In the genomic region with DNA sequence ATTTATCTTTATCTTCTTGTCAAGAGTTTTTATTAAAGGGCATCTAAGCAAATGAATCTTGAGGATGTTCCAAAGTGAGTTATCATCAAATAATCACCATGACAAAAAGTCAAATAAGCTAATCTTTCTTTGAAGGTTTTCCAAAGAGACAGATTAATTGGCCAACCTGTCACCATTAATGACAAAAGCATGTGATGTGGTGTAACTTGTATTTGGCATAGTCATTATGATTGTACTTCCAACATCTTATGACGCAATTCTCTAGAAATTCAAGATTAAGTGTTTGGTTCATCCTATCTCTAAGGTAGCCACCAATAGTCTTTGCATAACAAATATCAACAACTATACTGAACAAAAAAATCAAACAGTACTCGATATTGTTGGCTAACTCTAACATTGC, we compare ENCODE assay signal across 21 cellular contexts. TPM values are rescaled to one million over a fixed set of nuclear protein-coding genes. Genes with fewer than 3 reads are reported as not detected.
A peak's percentile ranks its signal among the peaks of the same experiment; 100 is the strongest.
DNase-seq lines count a peak whose midpoint lies in the region; ATAC-seq and TF ChIP-seq lines count a peak whose summit lies in the region.
"Had no signal": no experiment of that assay in that cellular context is flagged by ENCODE, and none has a peak within 500 bp of the region (broad histone marks: within the 10 kb centered on the region; RNA-seq: fewer than 3 reads in every experiment).

No MANE protein-coding gene starts in this region.

- no peaks in the 10 kb centered on the region for H4K20me1 ChIP-seq in PC-9 (ENCODE audit: insufficient read depth)
- H4K20me1 ChIP-seq in fibroblast of lung (ENCODE audit: control insufficient read depth, extremely low read depth, insufficient read depth, low read length): no peaks in the 10 kb centered on the region

- peaks cover 51% of the 10 kb centered on the region for H3K79me2 ChIP-seq in PC-9 (ENCODE audit: low read depth)
- H3K79me2 ChIP-seq in fibroblast of lung (ENCODE audit: control insufficient read depth, insufficient read depth, low read length): peaks cover 67% of the 10 kb centered on the region

- H3K9ac ChIP-seq in fibroblast of lung (ENCODE audit: insufficient read depth, low read length): no peak overlapping the region

- H3K9me2 ChIP-seq in PC-9 (ENCODE audit: insufficient read depth): no peaks in the 10 kb centered on the region

- no peaks in the 10 kb centered on the region for H3K9me3 Mint-ChIP-seq in activated T-cell treated with anti-CD3 and anti-CD28 coated beads, Interleukin-2, amount 50 U/mL, for 72 hours
- H3K9me3 Mint-ChIP-seq in stimulated activated effector memory CD8-positive, alpha-beta T cell treated with anti-CD3 and anti-CD28 coated beads, Interleukin-12 subunit alpha, Interleukin-12 subunit beta, amount 100 ng/mL, for 72 hours: no peaks in the 10 kb centered on the region
- H3K9me3 Mint-ChIP-seq: CD4-positive, alpha-beta memory T cell; dendritic cell treated with granulocyte-macrophage colony-stimulating factor and Interleukin-4, amounts not matched to agents 40 ng/mL and 50 ng/mL, for 4 days; immature natural killer cell; naive B cell had no signal

- H3K27me3 ChIP-seq in PC-9 (ENCODE audit: insufficient read depth, low read depth) (no peaks in the 10 kb centered on the region), fibroblast of lung (ENCODE audit: control insufficient read depth, insufficient read depth, low read length) (no peaks in the 10 kb centered on the region)
- H3K27me3 ChIP-seq: heart left ventricle had no signal

- H3K36me3 ChIP-seq in PC-9 (ENCODE audit: low read depth): no peaks in the 10 kb centered on the region
- H3K36me3 ChIP-seq in fibroblast of lung (ENCODE audit: control insufficient read depth, insufficient read depth, low read length): no peaks in the 10 kb centered on the region
- H3K36me3 ChIP-seq: heart left ventricle had no signal

- DNase-seq in activated T-cell treated with anti-CD3 and anti-CD28 coated beads, Interleukin-2, amount 50 U/mL, for 72 hours: no peak
- DNase-seq in activated T-cell treated with anti-CD3 and anti-CD28 coated beads for 4 hours (no peak), PC-9 (no peak), fibroblast of lung (ENCODE audit: low read depth in 2 of 2) (peak; percentile 25 to 32), NCI-H2227 treated with DMSO at 0.1 percent for 48 hours (lab: John Stamatoyannopoulos, UW) (no peak)
- DNase-seq in stimulated activated effector memory CD8-positive, alpha-beta T cell treated with anti-CD3 and anti-CD28 coated beads, Interleukin-12 subunit alpha, Interleukin-12 subunit beta, amount 100 ng/mL, for 72 hours (ENCODE audit: low spot score in 2 of 2): no peak
- DNase-seq: activated CD4-positive, alpha-beta T cell treated with anti-CD3 and anti-CD28 coated beads for 1 hour; activated CD8-positive, alpha-beta memory T cell treated with anti-CD3 and anti-CD28 coated beads, Interleukin-2, amount 50 U/mL, for 48 hours; activated naive CD8-positive, alpha-beta T cell treated with anti-CD3 and anti-CD28 coated beads, Interleukin-2, amount 10 ng/mL, durations not matched to agents 7 days and 5 days; CD4-positive, alpha-beta memory T cell; heart left ventricle; immature natural killer cell; naive B cell; NCI-H187; posterior cingulate gyrus; stimulated activated CD4-positive, alpha-beta T cell treated with anti-CD3 and anti-CD28 coated beads, Interleukin-4, amount 100 ng/mL, for 4 hours had no signal

- BruUV-seq in PC-9 (replicated peaks; lab: Mats Ljungman, UMichigan): no TSS peak

- peaks cover 0 to 3% of the 10 kb centered on the region in 2 donors for H3K36me3 Mint-ChIP-seq in activated T-cell treated with anti-CD3 and anti-CD28 coated beads, Interleukin-2, amount 50 U/mL, for 72 hours (ENCODE audit: insufficient read depth in 2 of 2)
- H3K36me3 Mint-ChIP-seq in stimulated activated effector memory CD8-positive, alpha-beta T cell treated with anti-CD3 and anti-CD28 coated beads, Interleukin-12 subunit alpha, Interleukin-12 subunit beta, amount 100 ng/mL, for 72 hours: no peaks in the 10 kb centered on the region
- H3K36me3 Mint-ChIP-seq: immature natural killer cell, naive B cell had no signal

- H3K9me3 ChIP-seq in PC-9 (ENCODE audit: insufficient read depth, low read depth) (no peaks in the 10 kb centered on the region), fibroblast of lung (ENCODE audit: control insufficient read depth, insufficient read depth, low read depth, low read length) (no peaks in the 10 kb centered on the region)
- H3K9me3 ChIP-seq: heart left ventricle had no signal

- H3K4me3 Mint-ChIP-seq in activated T-cell treated with anti-CD3 and anti-CD28 coated beads, Interleukin-2, amount 50 U/mL, for 72 hours: peak overlapping the region; percentile 42 to 64
- peak overlapping the region; percentile 15 for H3K4me3 Mint-ChIP-seq in stimulated activated effector memory CD8-positive, alpha-beta T cell treated with anti-CD3 and anti-CD28 coated beads, Interleukin-12 subunit alpha, Interleukin-12 subunit beta, amount 100 ng/mL, for 72 hours
- H3K4me3 Mint-ChIP-seq: activated naive CD8-positive, alpha-beta T cell treated with anti-CD3 and anti-CD28 coated beads, Interleukin-2, amount 10 ng/mL, durations not matched to agents 7 days and 5 days; dendritic cell treated with granulocyte-macrophage colony-stimulating factor and Interleukin-4, amounts not matched to agents 40 ng/mL and 50 ng/mL, for 4 days; immature natural killer cell; naive B cell had no signal

- peak overlapping the region; percentile 95 for H3K27ac Mint-ChIP-seq in activated T-cell treated with anti-CD3 and anti-CD28 coated beads, Interleukin-2, amount 50 U/mL, for 72 hours
- peak overlapping the region; percentile 55 for H3K27ac Mint-ChIP-seq in stimulated activated effector memory CD8-positive, alpha-beta T cell treated with anti-CD3 and anti-CD28 coated beads, Interleukin-12 subunit alpha, Interleukin-12 subunit beta, amount 100 ng/mL, for 72 hours
- H3K27ac Mint-ChIP-seq: activated naive CD8-positive, alpha-beta T cell treated with anti-CD3 and anti-CD28 coated beads, Interleukin-2, amount 10 ng/mL, durations not matched to agents 7 days and 5 days; dendritic cell treated with granulocyte-macrophage colony-stimulating factor and Interleukin-4, amounts not matched to agents 40 ng/mL and 50 ng/mL, for 4 days; immature natural killer cell had no signal

- no peak overlapping the region for H2AFZ ChIP-seq in PC-9
- no peak overlapping the region for H2AFZ ChIP-seq in fibroblast of lung (ENCODE audit: low read length)

- H3K27ac ChIP-seq in PC-9 (peak overlapping the region; percentile 29; the same call in 1 of the 2 replicates), fibroblast of lung (ENCODE audit: insufficient read depth, low read length) (no peak overlapping the region)
- H3K27ac ChIP-seq: heart left ventricle had no signal

- no peak overlapping the region for H3K4me2 ChIP-seq in PC-9
- H3K4me2 ChIP-seq in fibroblast of lung (ENCODE audit: extremely low read depth, insufficient read depth, low read length): no peak overlapping the region

- POLR2A ChIA-PET in PC-9 (lab: Charles Lee; ENCODE audit: unreplicated experiment): interaction anchor here (0.6 kb wide), 1 partner anchor 1611 kb away, joined by 4 read pairs; no protein-coding TSS in a partner anchor

- H3K4me3 ChIP-seq in PC-9: no peak overlapping the region
- no peak overlapping the region for H3K4me3 ChIP-seq in fibroblast of lung (replicated peaks in 1 of 4; ENCODE audit: control extremely low read depth in 1 of 4, insufficient read depth in 1 of 4, low read depth in 3 of 4, low read length in 4 of 4)
- H3K4me3 ChIP-seq: heart left ventricle, lung, skin epidermis had no signal

- CTCF ChIA-PET in PC-9 (lab: Charles Lee): no interaction called here

- TF ChIP-seq CTCF in PC-9 (conservative IDR thresholded peaks at IDR 0.05) (no peak), fibroblast of lung (conservative IDR thresholded peaks at IDR 0.05 in 1 of 2, IDR thresholded peaks at IDR 0.05 in 1 of 2; ENCODE audit: low read depth in 1 of 2, low read length in 2 of 2) (no peak)

- no peaks in the 10 kb centered on the region; the same call in 1 of the 2 replicates for H3F3A ChIP-seq in PC-9 (ENCODE audit: insufficient read depth, low read depth)

- no peak for ATAC-seq in activated T-cell treated with anti-CD3 and anti-CD28 coated beads, Interleukin-2, amount 50 U/mL, for 72 hours (replicated peaks in 1 of 2)
- ATAC-seq in stimulated activated effector memory CD8-positive, alpha-beta T cell treated with anti-CD3 and anti-CD28 coated beads, Interleukin-12 subunit alpha, Interleukin-12 subunit beta, amount 100 ng/mL, for 72 hours: no peak
- ATAC-seq in GM21723 (IDR thresholded peaks at IDR 0.05; ENCODE audit: unreplicated experiment): no peak
- no peak for ATAC-seq in GM19035 (IDR thresholded peaks at IDR 0.05; ENCODE audit: unreplicated experiment)

- peaks cover 92% of the 10 kb centered on the region for H3K4me1 Mint-ChIP-seq in activated T-cell treated with anti-CD3 and anti-CD28 coated beads, Interleukin-2, amount 50 U/mL, for 72 hours (ENCODE audit: low read depth)
- peaks cover 62% of the 10 kb centered on the region for H3K4me1 Mint-ChIP-seq in stimulated activated effector memory CD8-positive, alpha-beta T cell treated with anti-CD3 and anti-CD28 coated beads, Interleukin-12 subunit alpha, Interleukin-12 subunit beta, amount 100 ng/mL, for 72 hours
- H3K4me1 Mint-ChIP-seq: naive B cell had no signal

- intact Hi-C loops in PC-9 (cut with micrococcal nuclease; ENCODE audit: unreplicated experiment): no loop called here

- H3K27me3 Mint-ChIP-seq in activated T-cell treated with anti-CD3 and anti-CD28 coated beads, Interleukin-2, amount 50 U/mL, for 72 hours (ENCODE audit: low read depth): no peaks in the 10 kb centered on the region
- H3K27me3 Mint-ChIP-seq: activated naive CD8-positive, alpha-beta T cell treated with anti-CD3 and anti-CD28 coated beads, Interleukin-2, amount 10 ng/mL, durations not matched to agents 7 days and 5 days; CD4-positive, alpha-beta memory T cell; dendritic cell treated with granulocyte-macrophage colony-stimulating factor and Interleukin-4, amounts not matched to agents 40 ng/mL and 50 ng/mL, for 4 days had no signal

- H3K4me1 ChIP-seq in PC-9 (replicated peaks; ENCODE audit: insufficient read depth) (peaks cover 12% of the 10 kb centered on the region; the same call in 1 of the 2 replicates), fibroblast of lung (ENCODE audit: control insufficient read depth, extremely low read depth, insufficient read depth, low read length) (peaks cover 8% of the 10 kb centered on the region)

RNA-seq across cellular contexts. Expression of a gene that starts 28.6 kb away (rescaled TPM):
- 10 to 100 TPM; 48.4 to 55.1 TPM for total RNA-seq in activated T-cell treated with anti-CD3 and anti-CD28 coated beads, Interleukin-2, amount 50 U/mL, for 72 hours
- total RNA-seq in PC-9 (2021) (50.7 and 65.1 TPM in 2 replicates), fibroblast of lung (76.8 and 77.3 TPM in 2 replicates)
- 146 and 152 TPM in 2 replicates for polyA plus RNA-seq in fibroblast of lung
- 61.8 and 72.9 TPM in 2 replicates for polyA plus RNA-seq in fibroblast of lung (2012)
- 42.3 and 48.2 TPM in 2 replicates for polyA minus RNA-seq in fibroblast of lung (ENCODE audit: low replicate concordance)

Comparison
In these comparisons a context has a peak if more than half of its experiments do, and no peak if none do; other contexts are left out.
1. DNase-seq: peak in fibroblast of lung (2 of 2); none in activated T-cell treated with anti-CD3 and anti-CD28 coated beads, Interleukin-2, amount 50 U/mL, for 72 hours (0 of 2), activated T-cell treated with anti-CD3 and anti-CD28 coated beads for 4 hours (single experiment), PC-9 (0 of 2), stimulated activated effector memory CD8-positive, alpha-beta T cell treated with anti-CD3 and anti-CD28 coated beads, Interleukin-12 subunit alpha, Interleukin-12 subunit beta, amount 100 ng/mL, for 72 hours (0 of 2) and NCI-H2227 treated with DMSO at 0.1 percent for 48 hours (single experiment).